2 cellular contexts compared by ENCODE assay signal in the genomic region with DNA sequence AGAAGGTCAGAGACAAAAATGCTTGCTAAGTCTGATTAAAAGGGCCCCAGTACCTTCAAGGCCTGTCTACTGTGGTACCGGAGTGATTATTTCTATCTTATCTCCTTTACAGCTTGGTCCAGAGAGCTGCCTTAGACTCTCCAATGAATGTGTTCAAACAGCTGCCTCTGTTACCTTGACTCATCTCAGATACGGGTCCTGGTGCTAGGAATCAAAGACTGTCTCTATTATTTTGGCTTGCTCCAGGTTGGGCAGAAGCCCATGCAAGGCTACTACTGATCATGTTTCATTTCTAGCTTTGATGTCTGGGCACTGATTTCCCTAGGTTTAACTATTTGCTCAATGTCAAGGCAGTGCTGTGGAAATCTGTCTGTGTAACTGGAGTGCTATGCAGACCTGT. TPM values are rescaled to one million over a fixed set of nuclear protein-coding genes. Genes with fewer than 3 reads are reported as not detected.
"Had no signal": no experiment of that assay in that cellular context is flagged by ENCODE, and none has a peak within 500 bp of the region (broad histone marks: within the 10 kb centered on the region; RNA-seq: fewer than 3 reads in every experiment).

No MANE protein-coding gene starts in this region.

RNA-seq across cellular contexts. Expression of gene BEND6, which starts 53.2 kb away (rescaled TPM):
- total RNA-seq: left lobe of liver, lung microvascular endothelial cell had no signal
